ENCODE assay signal across 8 cellular contexts in genomic region chr6:45922728-45923351, GRCh38.
DNase-seq lines count a peak whose midpoint lies in the region; ATAC-seq and TF ChIP-seq lines count a peak whose summit lies in the region.

No MANE protein-coding gene starts in this region.

- DNase-seq in AG04449 (ENCODE audit: low read depth, low spot score): peak; percentile 67
- DNase-seq in GM13977 (ENCODE audit: low spot score): peak; percentile 50
- peak; percentile 55 for DNase-seq in NCI-H1105 treated with DMSO at 0.1 percent for 48 hours (lab: John Stamatoyannopoulos, UW)
- peak; percentile 37 to 40 for DNase-seq in activated CD4-positive, alpha-beta T cell treated with anti-CD3 and anti-CD28 coated beads for 24 hours (ENCODE audit: low read depth in 2 of 2)
- DNase-seq in dedifferentiated amniotic fluid mesenchymal stem cell (ENCODE audit: extremely low spot score): peak; percentile 90
- peak; percentile 66 to 92 for DNase-seq in lower leg skin (ENCODE audit: low spot score in 2 of 2)
- peak; percentile 3 to 9 (median 8) for DNase-seq in stimulated activated CD4-positive, alpha-beta T cell treated with anti-CD3 and anti-CD28 coated beads, TNF-alpha, amount 100 ng/mL, for 4 hours (ENCODE audit: low read depth in 3 of 3)

- no peak overlapping the region for H3K4me3 ChIP-seq in AG04449 (ENCODE audit: low read depth, low read length)
- H3K4me3 ChIP-seq in lower leg skin (ENCODE audit: low read depth, poor library complexity, severe bottlenecking): no peak overlapping the region

- CTCF ChIA-PET in AG04449 (lab: Yijun Ruan, JAX): interaction anchor here (0.6 to 6.9 kb wide), 56 partner anchors 8 to 1453 kb away, joined by 3 to 58 read pairs (median 4); partner anchors contain the start of gene SUPT3H

- TF ChIP-seq CTCF in AG04449 (IDR thresholded peaks at IDR 0.05; ENCODE audit: insufficient read depth, low read length, missing control alignments) (peak; percentile 68), GM13977 (IDR thresholded peaks at IDR 0.05; ENCODE audit: extremely low read depth, insufficient read depth, missing control alignments) (peak; percentile 73), lower leg skin (IDR thresholded peaks at IDR 0.05) (peak in 1 of 3 donors; percentile 74)

- in situ Hi-C loops in GM13977 (cut with MboI; ENCODE audit: low pct_unique_long_range_greater_than_20kb, low sequenced_read_pairs, unreplicated experiment): loop anchor here (25.0 kb wide), 2 partner anchors 486 to 1261 kb away; no protein-coding TSS in a partner anchor

- no peak for ATAC-seq in GM19324 (IDR thresholded peaks at IDR 0.05; ENCODE audit: low FRiP score, unreplicated experiment)

- intact Hi-C loops in lower leg skin (cut with DNase I; ENCODE audit: low total_unique reads): loop anchor here (5.0 to 10.0 kb wide), 2 partner anchors 1268 to 1446 kb away; no protein-coding TSS in a partner anchor

- TF ChIP-seq POLR2A in lower leg skin (IDR thresholded peaks at IDR 0.05): no peak

- POLR2A ChIA-PET in AG04449 (lab: Yijun Ruan, JAX): no interaction called here

- WGBS in lower leg skin, 2 donors: 34 to 35% methylated on average over 11 of the region's 11 CpGs

Comparison
In these comparisons a context has a peak if more than half of its experiments do, and no peak if none do; other contexts are left out.
1. DNase-seq: peak in every context shown above with its lines; median percentile 90 in dedifferentiated amniotic fluid mesenchymal stem cell; 79 in lower leg skin; 67 in AG04449; 55 in NCI-H1105 treated with DMSO at 0.1 percent for 48 hours; 50 in GM13977; 38 in activated CD4-positive, alpha-beta T cell treated with anti-CD3 and anti-CD28 coated beads for 24 hours; 8 in stimulated activated CD4-positive, alpha-beta T cell treated with anti-CD3 and anti-CD28 coated beads, TNF-alpha, amount 100 ng/mL, for 4 hours.